Comparison of ENCODE assay signal across 8 cellular contexts in genomic region chr17:76969598-76970172, GRCh38.
A peak's percentile ranks its signal among the peaks of the same experiment; 100 is the strongest.
DNase-seq lines count a peak whose midpoint lies in the region; FAIRE-seq lines count a peak whose summit lies in the region.

No MANE protein-coding gene starts in this region.

- no peaks in the 10 kb centered on the region for H3K36me3 ChIP-seq in iPS-15b (ENCODE audit: control insufficient read depth, insufficient read depth, low read length)

- no peak for FAIRE-seq in urothelium cell line (lab: Jason Lieb, UNC)

- peak overlapping the region; percentile 52 for H3K4me3 ChIP-seq in iPS-15b (ENCODE audit: low read depth, low read length)

- no peaks in the 10 kb centered on the region for H3K27me3 ChIP-seq in iPS-15b (ENCODE audit: control insufficient read depth, insufficient read depth, low read length)

- peak; percentile 36 for DNase-seq in stimulated activated CD4-positive, alpha-beta T cell treated with anti-CD3 and anti-CD28 coated beads, Interleukin-15, amount 100 ng/mL, for 24 hours
- DNase-seq in stimulated activated CD4-positive, alpha-beta T cell treated with anti-CD3 and anti-CD28 coated beads, Interleukin-1b, Interleukin-23, amount 100 ng/mL, for 48 hours = no peak
- DNase-seq in SW480 (ENCODE audit: low spot score) (peak; percentile 78), urothelium cell line (ENCODE audit: low spot score) (peak; percentile 37), GM19240 (ENCODE audit: insufficient read length, low spot score) (no peak)
- no peak for DNase-seq in activated CD4-positive, CD25-positive, alpha-beta regulatory T cell treated with anti-CD3 and anti-CD28 coated beads, Interleukin-2, amount 50 U/mL, for 72 hours
- no peak for DNase-seq in activated CD8-positive, alpha-beta memory T cell treated with anti-CD3 and anti-CD28 coated beads for 24 hours

- H3K4me1 ChIP-seq in iPS-15b (ENCODE audit: control insufficient read depth, insufficient read depth, low read length) = peaks cover 8% of the 10 kb centered on the region

- peak overlapping the region; percentile 70 for H3K9ac ChIP-seq in iPS-15b (ENCODE audit: low read depth, low read length)

- H3K9me3 ChIP-seq in iPS-15b (ENCODE audit: control insufficient read depth, insufficient read depth, low read length) = no peaks in the 10 kb centered on the region

Comparison
In these comparisons a context has a peak if more than half of its experiments do, and no peak if none do; other contexts are left out.
1. DNase-seq: peak in stimulated activated CD4-positive, alpha-beta T cell treated with anti-CD3 and anti-CD28 coated beads, Interleukin-15, amount 100 ng/mL, for 24 hours (single experiment), SW480 (single experiment) and urothelium cell line (single experiment); none in stimulated activated CD4-positive, alpha-beta T cell treated with anti-CD3 and anti-CD28 coated beads, Interleukin-1b, Interleukin-23, amount 100 ng/mL, for 48 hours (single experiment), activated CD4-positive, CD25-positive, alpha-beta regulatory T cell treated with anti-CD3 and anti-CD28 coated beads, Interleukin-2, amount 50 U/mL, for 72 hours (single experiment), GM19240 (single experiment) and activated CD8-positive, alpha-beta memory T cell treated with anti-CD3 and anti-CD28 coated beads for 24 hours (single experiment).